Comparison of ENCODE assay signal across 11 cellular contexts in the genomic region with DNA sequence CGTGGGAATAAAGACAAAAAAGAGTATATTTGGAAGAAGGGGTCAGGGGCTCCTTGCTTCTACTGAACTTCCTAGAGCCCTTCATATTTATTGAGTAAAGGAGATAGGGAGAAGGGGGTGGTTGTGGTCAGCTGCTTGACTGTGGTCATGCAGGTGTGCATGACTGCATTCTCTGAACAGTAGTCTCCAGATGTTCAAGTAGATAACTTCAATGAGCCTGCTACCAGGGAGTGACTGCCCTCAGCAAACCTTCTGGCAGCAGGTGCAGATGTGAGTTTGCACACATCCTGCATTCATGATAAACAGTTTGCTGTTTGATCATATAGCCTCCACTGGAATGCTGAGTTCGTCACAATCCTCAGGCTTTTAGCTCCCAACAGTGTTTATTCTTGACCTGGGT. TPM values are rescaled to one million over a fixed set of nuclear protein-coding genes. Genes with fewer than 3 reads are reported as not detected.
"Had no signal": no experiment of that assay in that cellular context is flagged by ENCODE, and none has a peak within 500 bp of the region (broad histone marks: within the 10 kb centered on the region; RNA-seq: fewer than 3 reads in every experiment).

No MANE protein-coding gene starts in this region.

- H3K36me3 ChIP-seq: HAP-1 had no signal

- H3K27ac ChIP-seq: GM23248 had no signal

- H2AFZ ChIP-seq: GM23248, GM23338 had no signal

- H3K9ac ChIP-seq: GM23248 had no signal

- H3K9me3 ChIP-seq: HAP-1 had no signal

- H3K4me1 ChIP-seq: HAP-1 had no signal

- ATAC-seq: GM23338, HCT116 had no signal

- H3K4me3 ChIP-seq: GM23248, GM23338, HAP-1 had no signal

- DNase-seq: GM23248, GOT3, H7, H9, HCEC 1CT, HFFc6 had no signal

- H3K4me2 ChIP-seq: GM23338 had no signal

RNA-seq across cellular contexts. Expression of a gene that starts 9.5 kb away (rescaled TPM):
- total RNA-seq: GM23248, GM23338, H1, H4, H7, H9, HFFc6 had no signal
- polyA plus RNA-seq: GM23248, GM23338 had no signal

RNA-seq across cellular contexts. Expression of a gene that starts 10.6 kb away (rescaled TPM):
- total RNA-seq: GM23248, H4, H7, H9, HFFc6 had no signal
- polyA plus RNA-seq: GM23248 had no signal
